Comparison of ENCODE assay signal across 10 cellular contexts in the genomic region with DNA sequence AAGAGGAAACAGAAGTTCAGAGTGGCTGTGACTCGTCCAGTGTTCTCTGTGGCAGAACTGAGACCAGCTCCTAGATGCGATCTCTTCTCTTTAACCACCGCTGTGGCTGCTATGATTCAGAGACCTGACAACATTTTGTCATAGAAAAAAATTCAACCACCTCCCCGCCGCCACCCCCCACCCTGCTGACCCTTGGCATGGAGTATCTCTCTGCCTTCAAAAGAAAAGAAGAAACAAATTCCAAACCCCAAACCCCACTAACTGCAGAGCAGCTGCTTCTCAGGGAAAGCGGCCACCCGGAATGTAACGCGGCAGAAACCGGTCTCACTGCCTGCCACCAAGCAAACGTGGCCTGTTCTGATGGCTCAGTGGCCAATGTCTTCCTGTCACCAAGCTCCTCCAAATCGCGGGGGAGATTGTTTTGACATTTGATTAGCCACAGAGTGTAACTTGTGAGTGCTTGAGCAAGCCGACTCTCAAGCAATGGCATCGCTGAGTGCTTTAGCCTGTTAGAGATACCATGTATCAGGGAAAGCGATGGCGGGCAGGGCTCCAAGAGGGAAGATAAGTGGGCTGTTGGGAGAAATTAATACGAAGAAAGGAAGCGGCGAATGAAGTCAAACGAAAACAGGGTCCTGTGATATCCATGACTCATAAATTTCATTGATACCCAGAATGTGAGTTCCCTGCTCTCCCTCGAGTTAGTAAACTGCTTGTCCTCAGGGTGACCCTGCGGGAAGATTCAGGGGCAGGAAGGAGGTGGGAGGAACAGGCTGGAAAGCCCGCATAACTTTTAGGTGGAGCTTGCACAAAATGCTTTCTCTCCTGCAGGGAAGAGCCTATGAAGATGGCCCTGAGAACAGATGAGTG. TPM values are rescaled to one million over a fixed set of nuclear protein-coding genes. Genes with fewer than 3 reads are reported as not detected.
DNase-seq lines count a peak whose midpoint lies in the region; ATAC-seq and TF ChIP-seq lines count a peak whose summit lies in the region.
"Had no signal": no experiment of that assay in that cellular context is flagged by ENCODE, and none has a peak within 500 bp of the region (broad histone marks: within the 10 kb centered on the region; RNA-seq: fewer than 3 reads in every experiment).

No MANE protein-coding gene starts in this region.

- intact Hi-C loops in MCF 10A (cut with micrococcal nuclease): no loop called here

- peak; percentile 14 for DNase-seq in EL
- DNase-seq in RPMI7951 (ENCODE audit: low read depth): peak; percentile 64
- peak; percentile 64 for DNase-seq in endodermal cell
- DNase-seq in retinal pigment epithelial cell (ENCODE audit: low read depth): peak; percentile 84
- no peak for DNase-seq in GM10248 (ENCODE audit: extremely low spot score)
- DNase-seq in MCF 10A (ENCODE audit: unreplicated experiment): no peak

- no TSS peak for BruUV-seq in MCF 10A (replicated peaks; lab: Mats Ljungman, UMichigan)

- H3K4me1 Mint-ChIP-seq in endodermal cell (peaks cover 39% of the 10 kb centered on the region), MCF 10A (ENCODE audit: insufficient read depth, unreplicated experiment) (no peaks in the 10 kb centered on the region)

- H3K27ac ChIP-seq in endodermal cell (ENCODE audit: low read depth, low read length): no peak overlapping the region

- no peak overlapping the region for H3K4me3 Mint-ChIP-seq in endodermal cell
- H3K4me3 Mint-ChIP-seq in MCF 10A (ENCODE audit: unreplicated experiment): no peak overlapping the region
- H3K4me3 Mint-ChIP-seq: neural crest cell had no signal

- H3K27ac Mint-ChIP-seq in endodermal cell (no peak overlapping the region), MCF 10A (ENCODE audit: low read depth, unreplicated experiment) (no peak overlapping the region)

- H3K27me3 Mint-ChIP-seq in endodermal cell (ENCODE audit: insufficient read depth) (peaks cover 90% of the 10 kb centered on the region), MCF 10A (ENCODE audit: insufficient read depth, unreplicated experiment) (peaks cover 43% of the 10 kb centered on the region)

- H3K4me3 ChIP-seq in endodermal cell (ENCODE audit: low read length) (no peak overlapping the region), retinal pigment epithelial cell (ENCODE audit: low read length) (no peak overlapping the region)

- POLR2A ChIA-PET in GM10248 (lab: Yijun Ruan, JAX) (no interaction called here), MCF 10A (lab: Yijun Ruan, JAX) (interaction anchor here (1.2 kb wide), 1 partner anchor 14 kb away, joined by 3 read pairs; no protein-coding TSS in a partner anchor)

- no peak overlapping the region for H3K9ac ChIP-seq in endodermal cell (ENCODE audit: extremely low read depth, low read length, poor library complexity, severe bottlenecking)

- no peaks in the 10 kb centered on the region for H3K36me3 ChIP-seq in endodermal cell (ENCODE audit: control insufficient read depth, insufficient read depth, low read length)

- no peaks in the 10 kb centered on the region for H3K9me3 ChIP-seq in endodermal cell (ENCODE audit: control insufficient read depth, low read length)

- WGBS in endodermal cell (ENCODE audit: insufficient coverage in 1 of 2, insufficient read length in 1 of 2), 2 experiments: 78 to 81% methylated on average over 14 to 24 of the region's 24 CpGs

- CTCF ChIA-PET in GM10248 (lab: Yijun Ruan, JAX) (interaction anchor here (3.0 kb wide), 1 partner anchor 12 kb away, joined by 16 read pairs; no protein-coding TSS in a partner anchor), MCF 10A (lab: Yijun Ruan, JAX) (interaction anchor here (0.6 kb wide), 1 partner anchor 9 kb away, joined by 4 read pairs; no protein-coding TSS in a partner anchor)

- H3K36me3 Mint-ChIP-seq in endodermal cell (ENCODE audit: low read depth) (no peaks in the 10 kb centered on the region), MCF 10A (ENCODE audit: insufficient read depth, unreplicated experiment) (no peaks in the 10 kb centered on the region)
- H3K36me3 Mint-ChIP-seq: brain had no signal

- TF ChIP-seq CTCF in endodermal cell (conservative IDR thresholded peaks at IDR 0.05) (no peak), retinal pigment epithelial cell (conservative IDR thresholded peaks at IDR 0.05; ENCODE audit: low read depth, low read length) (no peak), GM10248 (IDR thresholded peaks at IDR 0.05; ENCODE audit: control extremely low read depth, extremely low read depth, low read depth, missing control alignments) (no peak), MCF 10A (IDR thresholded peaks at IDR 0.05; ENCODE audit: unreplicated experiment) (no peak)

- ATAC-seq in HG02981 (IDR thresholded peaks at IDR 0.05; ENCODE audit: unreplicated experiment) (no peak), HG03095 (IDR thresholded peaks at IDR 0.05; ENCODE audit: unreplicated experiment) (no peak)

- peaks cover 7% of the 10 kb centered on the region for H3K4me1 ChIP-seq in endodermal cell (ENCODE audit: control insufficient read depth, insufficient read depth, low read length)

- H3K9me3 Mint-ChIP-seq in endodermal cell (no peaks in the 10 kb centered on the region), MCF 10A (ENCODE audit: unreplicated experiment) (no peaks in the 10 kb centered on the region)
- H3K9me3 Mint-ChIP-seq: neural crest cell had no signal

- H3K27me3 ChIP-seq in endodermal cell (ENCODE audit: control insufficient read depth, insufficient read depth, low read length, poor library complexity, severe bottlenecking): peaks cover 90% of the 10 kb centered on the region

RNA-seq across cellular contexts. Expression of gene TLE3, which starts 44.8 kb away (rescaled TPM):
- 20.4 and 24.4 TPM in 2 replicates for total RNA-seq in RPMI7951 (2014; rRNA removed; shearing (Covaris generic))
- total RNA-seq in endodermal cell (10 to 100 TPM; 66.5 to 81.1 TPM), MCF 10A (2022) (21.6 and 23.2 TPM in 2 replicates)
- polyA plus RNA-seq in endodermal cell (2013, experiment 1 of 2): 51.9 TPM
- polyA plus RNA-seq in endodermal cell (2013, experiment 2 of 2): 48.9 TPM

Comparison
In these comparisons a context has a peak if more than half of its experiments do, and no peak if none do; other contexts are left out.
1. DNase-seq: peak in EL (single experiment), RPMI7951 (single experiment), endodermal cell (single experiment) and retinal pigment epithelial cell (single experiment); none in GM10248 (single experiment) and MCF 10A (single experiment).